In genomic region chr5:131541766-131542165, GRCh38 we compare ENCODE assay signal across 18 cellular contexts.
DNase-seq lines count a peak whose midpoint lies in the region; ATAC-seq, FAIRE-seq and TF ChIP-seq lines count a peak whose summit lies in the region.
"Had no signal": no experiment of that assay in that cellular context is flagged by ENCODE, and none has a peak within 500 bp of the region (broad histone marks: within the 10 kb centered on the region; RNA-seq: fewer than 3 reads in every experiment).

No MANE protein-coding gene starts in this region.

- TF ChIP-seq POLR2A in endothelial cell of umbilical vein (IDR thresholded peaks at IDR 0.05; ENCODE audit: low read depth, low read length): no peak

- no peak for FAIRE-seq in endothelial cell of umbilical vein (lab: Jason Lieb, UNC)

- no peaks in the 10 kb centered on the region for H3K79me2 ChIP-seq in PC-9 (ENCODE audit: low read depth)
- no peaks in the 10 kb centered on the region for H3K79me2 ChIP-seq in endothelial cell of umbilical vein (ENCODE audit: control insufficient read depth, insufficient read depth, low read length)

- H3K9me3 Mint-ChIP-seq in activated naive CD4-positive, alpha-beta T cell treated with anti-CD3 and anti-CD28 coated beads, Interleukin-2, amount 50 U/mL, for 72 hours: no peaks in the 10 kb centered on the region
- H3K9me3 Mint-ChIP-seq in chondrocyte (ENCODE audit: low read depth): no peaks in the 10 kb centered on the region
- H3K9me3 Mint-ChIP-seq: nephron had no signal

- peak; percentile 78 to 81 for ATAC-seq in activated naive CD4-positive, alpha-beta T cell treated with anti-CD3 and anti-CD28 coated beads, Interleukin-2, amount 50 U/mL, for 72 hours
- no peak for ATAC-seq in HG03442 (IDR thresholded peaks at IDR 0.05; ENCODE audit: unreplicated experiment)

- POLR2A ChIA-PET in PC-9 (lab: Charles Lee; ENCODE audit: unreplicated experiment): no interaction called here
- POLR2A ChIA-PET in endothelial cell of umbilical vein (lab: Charles Lee): no interaction called here

- no peak overlapping the region for H3K4me3 Mint-ChIP-seq in chondrocyte (ENCODE audit: unreplicated experiment)
- H3K4me3 Mint-ChIP-seq: activated CD4-positive, alpha-beta T cell treated with anti-CD3 and anti-CD28 coated beads, Interleukin-2, amount 10 ng/mL, durations not matched to agents 7 days and 5 days; nephron had no signal

- H3K4me3 ChIP-seq in PC-9 (no peak overlapping the region), endothelial cell of umbilical vein (replicated peaks in 1 of 3; ENCODE audit: insufficient read depth in 1 of 3, low read depth in 1 of 3, low read length in 3 of 3) (no peak overlapping the region)
- H3K4me3 ChIP-seq: lung had no signal

- peaks cover 15% of the 10 kb centered on the region for H3K4me1 ChIP-seq in PC-9 (replicated peaks; ENCODE audit: insufficient read depth)
- H3K4me1 ChIP-seq in endothelial cell of umbilical vein (ENCODE audit: control insufficient read depth, extremely low read depth, insufficient read depth, low read length): peaks cover 5% of the 10 kb centered on the region

- H3K36me3 ChIP-seq in PC-9 (ENCODE audit: low read depth): no peaks in the 10 kb centered on the region
- no peaks in the 10 kb centered on the region for H3K36me3 ChIP-seq in endothelial cell of umbilical vein (ENCODE audit: control insufficient read depth in 2 of 2, extremely low read depth in 1 of 2, insufficient read depth in 2 of 2, low read length in 2 of 2)

- CTCF ChIA-PET in PC-9 (lab: Charles Lee) (no interaction called here), endothelial cell of umbilical vein (lab: Charles Lee) (interaction anchor here (0.8 to 2.3 kb wide), 3 partner anchors 8 to 20 kb away, joined by 3 to 6 read pairs (median 4); no protein-coding TSS in a partner anchor)

- peaks cover 25% of the 10 kb centered on the region for H3K4me1 Mint-ChIP-seq in chondrocyte (ENCODE audit: low read depth)
- H3K4me1 Mint-ChIP-seq: nephron had no signal

- H3K27ac ChIP-seq in PC-9: peak overlapping the region; percentile 16; the same call in 1 of the 2 replicates
- no peak overlapping the region for H3K27ac ChIP-seq in endothelial cell of umbilical vein (ENCODE audit: insufficient read depth, low read depth, low read length)

- H3K27ac Mint-ChIP-seq in activated naive CD4-positive, alpha-beta T cell treated with anti-CD3 and anti-CD28 coated beads, Interleukin-2, amount 50 U/mL, for 72 hours: peak overlapping the region; percentile 47 to 95
- no peak overlapping the region for H3K27ac Mint-ChIP-seq in chondrocyte (ENCODE audit: unreplicated experiment)
- H3K27ac Mint-ChIP-seq: activated CD4-positive, alpha-beta T cell treated with anti-CD3 and anti-CD28 coated beads, Interleukin-2, amount 10 ng/mL, durations not matched to agents 7 days and 5 days; nephron had no signal

- TF ChIP-seq CTCF in PC-9 (conservative IDR thresholded peaks at IDR 0.05) (no peak), endothelial cell of umbilical vein (IDR thresholded peaks at IDR 0.05; ENCODE audit: extremely low read depth in 1 of 2, insufficient read depth in 1 of 2, low read depth in 1 of 2, low read length in 2 of 2) (no peak), chondrocyte (IDR thresholded peaks at IDR 0.05) (no peak)

- H2AFZ ChIP-seq in PC-9 (no peak overlapping the region), endothelial cell of umbilical vein (ENCODE audit: low read depth, low read length) (no peak overlapping the region)

- H3K9me2 ChIP-seq in PC-9 (ENCODE audit: insufficient read depth): 0 out of 2 replicates have a peak, but pooled peaks cover 5% of the 10 kb centered on the region

- H3K36me3 Mint-ChIP-seq in activated naive CD4-positive, alpha-beta T cell treated with anti-CD3 and anti-CD28 coated beads, Interleukin-2, amount 50 U/mL, for 72 hours: peaks cover 0 to 38% of the 10 kb centered on the region in 2 donors
- H3K36me3 Mint-ChIP-seq in chondrocyte (ENCODE audit: low read depth): peaks cover 3% of the 10 kb centered on the region

- H3K9me1 ChIP-seq in endothelial cell of umbilical vein (replicated peaks; ENCODE audit: control insufficient read depth, extremely low read depth, insufficient read depth, low read length): no peaks in the 10 kb centered on the region

- no peaks in the 10 kb centered on the region for H3K9me3 ChIP-seq in PC-9 (ENCODE audit: insufficient read depth, low read depth)
- H3K9me3 ChIP-seq in endothelial cell of umbilical vein (replicated peaks; ENCODE audit: control insufficient read depth, insufficient read depth, low read length): no peaks in the 10 kb centered on the region

- H3K4me2 ChIP-seq in PC-9 (no peak overlapping the region), endothelial cell of umbilical vein (ENCODE audit: insufficient read depth, low read length) (no peak overlapping the region)

- DNase-seq in activated naive CD4-positive, alpha-beta T cell treated with anti-CD3 and anti-CD28 coated beads, Interleukin-2, amount 50 U/mL, for 72 hours (ENCODE audit: low spot score in 2 of 2): no peak
- no peak for DNase-seq in activated naive CD4-positive, alpha-beta T cell treated with anti-CD3 and anti-CD28 coated beads, Interleukin-2, amount 50 U/mL, for 16 hours
- DNase-seq in PC-9: peak in 1 of 2 experiments; percentile 57
- DNase-seq in endothelial cell of umbilical vein (ENCODE audit: low read depth, low spot score): peak; percentile 16
- DNase-seq in stromal cell of bone marrow (ENCODE audit: low read depth): peak; percentile 50
- no peak for DNase-seq in NCI-H345 treated with DMSO at 0.1 percent for 48 hours (lab: John Stamatoyannopoulos, UW; ENCODE audit: unreplicated experiment)
- DNase-seq in chondrocyte (ENCODE audit: low spot score): no peak
- DNase-seq: activated CD4-positive, alpha-beta T cell treated with anti-CD3 and anti-CD28 coated beads, Interleukin-2, amount 10 ng/mL, durations not matched to agents 7 days and 5 days; activated gamma-delta T cell; AML-193; caudate nucleus; Karpas-422; NCI-H1436; NCI-H226; T-helper 9 cell had no signal

- H3F3A ChIP-seq in PC-9 (ENCODE audit: insufficient read depth, low read depth): peaks cover 19% of the 10 kb centered on the region

- dilution Hi-C loops in endothelial cell of umbilical vein (cut with MboI; ENCODE audit: extremely low pct_ligation_motif_present, low sequenced_read_pairs): no loop called here

- no peak overlapping the region for H3K9ac ChIP-seq in endothelial cell of umbilical vein (replicated peaks; ENCODE audit: extremely low read depth, insufficient read depth, low read length)

- intact Hi-C loops in PC-9 (cut with micrococcal nuclease; ENCODE audit: unreplicated experiment): no loop called here
- intact Hi-C loops in endothelial cell of umbilical vein (cut with micrococcal nuclease): no loop called here

- no TSS peak for BruUV-seq in PC-9 (replicated peaks; lab: Mats Ljungman, UMichigan)
- BruUV-seq in endothelial cell of umbilical vein (replicated peaks; lab: Mats Ljungman, UMichigan): no TSS peak

- H4K20me1 ChIP-seq in PC-9 (ENCODE audit: insufficient read depth) (0 out of 2 replicates have a peak, but pooled peaks cover 3% of the 10 kb centered on the region), endothelial cell of umbilical vein (replicated peaks; ENCODE audit: control insufficient read depth, extremely low read depth, insufficient read depth, low read length) (no peaks in the 10 kb centered on the region)

- no peaks in the 10 kb centered on the region for H3K27me3 Mint-ChIP-seq in chondrocyte (ENCODE audit: low read depth)
- H3K27me3 Mint-ChIP-seq: activated CD4-positive, alpha-beta T cell treated with anti-CD3 and anti-CD28 coated beads, Interleukin-2, amount 10 ng/mL, durations not matched to agents 7 days and 5 days had no signal

- H3K27me3 ChIP-seq in PC-9 (ENCODE audit: insufficient read depth, low read depth) (no peaks in the 10 kb centered on the region), endothelial cell of umbilical vein (ENCODE audit: control insufficient read depth in 2 of 2, insufficient read depth in 2 of 2, low read length in 2 of 2) (no peaks in the 10 kb centered on the region)

TF ChIP-seq in endothelial cell of umbilical vein, 7 proteins besides CTCF, POLR2A, EP300 and RAD21:
- no peak for TF ChIP-seq JUN (IDR thresholded peaks at IDR 0.05; ENCODE audit: borderline replicate concordance, insufficient read depth, insufficient read length, low read depth)
- no peak for TF ChIP-seq GATA2 (IDR thresholded peaks at IDR 0.05; ENCODE audit: insufficient read depth, insufficient read length, low read depth, low read length)
- no peak for TF ChIP-seq MAX (IDR thresholded peaks at IDR 0.05; ENCODE audit: insufficient read depth, insufficient read length)
- TF ChIP-seq EZH2 (IDR thresholded peaks at IDR 0.05; ENCODE audit: borderline replicate concordance, low read depth, low read length, severe bottlenecking): no peak
- TF ChIP-seq FOS (IDR thresholded peaks at IDR 0.05; ENCODE audit: borderline replicate concordance, insufficient read depth, low read length): no peak
- no peak for TF ChIP-seq POLR2AphosphoS5 (IDR thresholded peaks at IDR 0.05; ENCODE audit: insufficient read depth, low read depth, low read length)

Comparison
In these comparisons a context has a peak if more than half of its experiments do, and no peak if none do; other contexts are left out.
1. DNase-seq: peak in endothelial cell of umbilical vein (single experiment) and stromal cell of bone marrow (single experiment); none in activated naive CD4-positive, alpha-beta T cell treated with anti-CD3 and anti-CD28 coated beads, Interleukin-2, amount 50 U/mL, for 72 hours (0 of 2), activated naive CD4-positive, alpha-beta T cell treated with anti-CD3 and anti-CD28 coated beads, Interleukin-2, amount 50 U/mL, for 16 hours (single experiment), NCI-H345 treated with DMSO at 0.1 percent for 48 hours (single experiment) and chondrocyte (single experiment).